ENCODE assay signal across 8 cellular contexts in genomic region chr3:127754411-127755304, GRCh38.
DNase-seq lines count a peak whose midpoint lies in the region; ATAC-seq, FAIRE-seq and TF ChIP-seq lines count a peak whose summit lies in the region.

No MANE protein-coding gene starts in this region.

- DNase-seq in GM23338 (ENCODE audit: low spot score): no peak
- peak; percentile 48 to 53 for DNase-seq in activated T-cell treated with anti-CD3 and anti-CD28 coated beads, Interleukin-2, amount 50 U/mL, for 48 hours
- DNase-seq in urothelium cell line (ENCODE audit: low spot score): no peak
- no peak for DNase-seq in NCI-H2029 (lab: John Stamatoyannopoulos, UW)

- H3K4me1 Mint-ChIP-seq in GM23338: peaks cover 1% of the 10 kb centered on the region

- H3K4me1 ChIP-seq in GM23338 (ENCODE audit: insufficient read depth): no peaks in the 10 kb centered on the region
- H3K4me1 ChIP-seq in skeletal muscle tissue (ENCODE audit: control insufficient read depth in 3 of 3, insufficient read depth in 3 of 3, low read length in 3 of 3): peaks cover 20 to 38% (median 37%) of the 10 kb centered on the region in 3 donors

- no peak overlapping the region for H3K4me3 Mint-ChIP-seq in GM23338

- no peak overlapping the region for H3K4me2 ChIP-seq in GM23338

- H3K27me3 Mint-ChIP-seq in GM23338 (ENCODE audit: insufficient read depth, low read depth, poor library complexity): peaks cover 5% of the 10 kb centered on the region

- FAIRE-seq in urothelium cell line (lab: Jason Lieb, UNC): no peak

- H3K27ac ChIP-seq in GM23338 (ENCODE audit: low read depth) (no peak overlapping the region), skeletal muscle tissue (ENCODE audit: low read depth, low read length) (peak overlapping the region; percentile 23)

- H4K20me1 ChIP-seq in GM23338 (replicated peaks; ENCODE audit: insufficient read depth): no peaks in the 10 kb centered on the region

- H2AFZ ChIP-seq in GM23338: no peak overlapping the region

- no peak for TF ChIP-seq CTCF in GM23338 (conservative IDR thresholded peaks at IDR 0.05; ENCODE audit: low read depth in 2 of 2)

- H3F3A ChIP-seq in GM23338 (replicated peaks; ENCODE audit: low read depth): no peaks in the 10 kb centered on the region

- H3K9me3 ChIP-seq in skeletal muscle tissue (ENCODE audit: control insufficient read depth in 3 of 3, low read length in 3 of 3): no peaks in the 10 kb centered on the region

- ATAC-seq in GM23338 (peak; percentile 80), GM21515 (IDR thresholded peaks at IDR 0.05; ENCODE audit: unreplicated experiment) (no peak), HG03432 (IDR thresholded peaks at IDR 0.05; ENCODE audit: unreplicated experiment) (no peak)

- H3K9ac ChIP-seq in skeletal muscle tissue (ENCODE audit: low read depth in 1 of 3, low read length in 3 of 3): no peak overlapping the region

- no peaks in the 10 kb centered on the region for H3K36me3 Mint-ChIP-seq in GM23338 (ENCODE audit: low read depth)

- TF ChIP-seq POLR2A in GM10847 (IDR thresholded peaks at IDR 0.05; ENCODE audit: extremely low read depth, insufficient read length): peak; percentile 30

- H3K36me3 ChIP-seq in GM23338 (ENCODE audit: insufficient read depth) (no peaks in the 10 kb centered on the region), skeletal muscle tissue (ENCODE audit: control insufficient read depth in 3 of 3, insufficient read depth in 3 of 3, low read length in 3 of 3) (peaks cover 0 to 7% (median 0%) of the 10 kb centered on the region in 3 donors)

- no peaks in the 10 kb centered on the region for H3K27me3 ChIP-seq in GM23338 (ENCODE audit: insufficient read depth)
- H3K27me3 ChIP-seq in skeletal muscle tissue (ENCODE audit: control insufficient read depth in 3 of 3, insufficient read depth in 3 of 3, low read length in 3 of 3): no peaks in the 10 kb centered on the region

- H3K4me3 ChIP-seq in GM23338: no peak overlapping the region
- H3K4me3 ChIP-seq in skeletal muscle tissue (ENCODE audit: low read length in 3 of 3): no peak overlapping the region

- no peaks in the 10 kb centered on the region for H3K9me2 ChIP-seq in GM23338 (ENCODE audit: insufficient read depth)

- no peak overlapping the region for H3K27ac Mint-ChIP-seq in GM23338

- H3K79me2 ChIP-seq in GM23338 (replicated peaks; ENCODE audit: insufficient read depth): no peaks in the 10 kb centered on the region

- H3K9me3 Mint-ChIP-seq in GM23338: no peaks in the 10 kb centered on the region; the same call in 2 of the 3 replicates

TF ChIP-seq in GM23338, 12 proteins besides CTCF, POLR2A, EP300 and RAD21:
- TF ChIP-seq EZH2 (IDR thresholded peaks at IDR 0.05; ENCODE audit: low read depth, unreplicated experiment) (no peak), POLR2AphosphoS5 (IDR thresholded peaks at IDR 0.05; ENCODE audit: low read depth) (no peak), CREB1 (CRISPR knock-in tag; IDR thresholded peaks at IDR 0.05; ENCODE audit: low read depth) (no peak), JUNB (IDR thresholded peaks at IDR 0.05; ENCODE audit: unreplicated experiment) (no peak), ZNF331 (CRISPR knock-in tag; IDR thresholded peaks at IDR 0.05; ENCODE audit: low read depth) (no peak), REST (IDR thresholded peaks at IDR 0.05; ENCODE audit: unreplicated experiment) (no peak), EZH2phosphoT487 (IDR thresholded peaks at IDR 0.05; ENCODE audit: unreplicated experiment) (no peak)

Comparison
In these comparisons a context has a peak if more than half of its experiments do, and no peak if none do; other contexts are left out.
1. DNase-seq: peak in activated T-cell treated with anti-CD3 and anti-CD28 coated beads, Interleukin-2, amount 50 U/mL, for 48 hours (2 of 2); none in GM23338 (single experiment), urothelium cell line (single experiment) and NCI-H2029 (single experiment).